In genomic region chr1:14742181-14742980, GRCh38 we compare ENCODE assay signal across 11 cellular contexts.
DNase-seq lines count a peak whose midpoint lies in the region; ATAC-seq and TF ChIP-seq lines count a peak whose summit lies in the region.
"Had no signal": no experiment of that assay in that cellular context is flagged by ENCODE, and none has a peak within 500 bp of the region (broad histone marks: within the 10 kb centered on the region; RNA-seq: fewer than 3 reads in every experiment).

No MANE protein-coding gene starts in this region.

- DNase-seq in MCF 10A (ENCODE audit: unreplicated experiment) (peak; percentile 97), breast epithelium (ENCODE audit: low spot score in 2 of 2) (no peak), RPMI7951 (ENCODE audit: low read depth) (peak; percentile 90), glomerular visceral epithelial cell (ENCODE audit: extremely low spot score) (peak; percentile 70), NK-92 (lab: John Stamatoyannopoulos, UW; ENCODE audit: unreplicated experiment) (no peak), KBM-7 (no peak)
- DNase-seq in activated CD8-positive, alpha-beta memory T cell treated with anti-CD3 and anti-CD28 coated beads, Interleukin-2, amount 50 U/mL, for 48 hours, result no peak
- DNase-seq: CD4-positive, alpha-beta T cell; transverse colon had no signal

- H3K4me3 ChIP-seq in breast epithelium, result no peak overlapping the region
- H3K4me3 ChIP-seq: transverse colon had no signal

- H3K27me3 ChIP-seq in breast epithelium, result no peaks in the 10 kb centered on the region
- H3K27me3 ChIP-seq: transverse colon had no signal

- ATAC-seq in GM19324 (IDR thresholded peaks at IDR 0.05; ENCODE audit: low FRiP score, unreplicated experiment), result no peak

- H3K9me3 ChIP-seq in breast epithelium, result no peaks in the 10 kb centered on the region
- H3K9me3 ChIP-seq: transverse colon had no signal

- in situ Hi-C loops in KBM-7 (cut with MboI; ENCODE audit: low pct_unique_long_range_greater_than_20kb, low sequenced_read_pairs), result no loop called here

- no peaks in the 10 kb centered on the region for H3K36me3 Mint-ChIP-seq in MCF 10A (ENCODE audit: insufficient read depth, unreplicated experiment)

- H3K36me3 ChIP-seq in breast epithelium, result no peaks in the 10 kb centered on the region
- H3K36me3 ChIP-seq: transverse colon had no signal

- H3K27me3 Mint-ChIP-seq in MCF 10A (ENCODE audit: insufficient read depth, unreplicated experiment), result no peaks in the 10 kb centered on the region

- H3K9me3 Mint-ChIP-seq in MCF 10A (ENCODE audit: unreplicated experiment), result no peaks in the 10 kb centered on the region
- H3K9me3 Mint-ChIP-seq: CD4-positive, alpha-beta T cell; T-helper 1 cell treated with Interleukin-12 subunit alpha and Interleukin-12 subunit beta and Interleukin-4 antibody, amounts not matched to agents 30 μg/mL and 1 μg/mL, for 36 hours had no signal

- H3K4me1 ChIP-seq in breast epithelium, result no peaks in the 10 kb centered on the region
- H3K4me1 ChIP-seq: transverse colon had no signal

- peak overlapping the region; percentile 0 for H3K4me3 Mint-ChIP-seq in MCF 10A (ENCODE audit: unreplicated experiment)
- H3K4me3 Mint-ChIP-seq: CD4-positive, alpha-beta T cell; T-helper 1 cell treated with Interleukin-12 subunit alpha and Interleukin-12 subunit beta and Interleukin-4 antibody, amounts not matched to agents 30 μg/mL and 1 μg/mL, for 36 hours had no signal

- intact Hi-C loops in MCF 10A (cut with micrococcal nuclease) (loop anchor here (5.0 kb wide), 1 partner anchor 45 kb away; no protein-coding TSS in a partner anchor), breast epithelium (cut with DNase I; ENCODE audit: low total_unique reads) (no loop called here)

- no peak overlapping the region for H3K27ac ChIP-seq in breast epithelium
- H3K27ac ChIP-seq: transverse colon had no signal

- TF ChIP-seq CTCF in MCF 10A (IDR thresholded peaks at IDR 0.05; ENCODE audit: unreplicated experiment), result no peak
- no peak for TF ChIP-seq CTCF in breast epithelium (IDR thresholded peaks at IDR 0.05)

- no TSS peak for BruUV-seq in MCF 10A (replicated peaks; lab: Mats Ljungman, UMichigan)

- POLR2A ChIA-PET in MCF 10A (lab: Yijun Ruan, JAX), result interaction anchor here (0.7 to 2.3 kb wide), 11 partner anchors 10 to 410 kb away, joined by 3 to 37 read pairs (median 4); no protein-coding TSS in a partner anchor

- CTCF ChIA-PET in MCF 10A (lab: Yijun Ruan, JAX), result interaction anchor here (0.6 to 1.3 kb wide), 5 partner anchors 9 to 509 kb away, joined by 3 to 4 read pairs (median 4); no protein-coding TSS in a partner anchor

- peaks cover 33% of the 10 kb centered on the region for H3K4me1 Mint-ChIP-seq in MCF 10A (ENCODE audit: insufficient read depth, unreplicated experiment)

- no peak for TF ChIP-seq POLR2A in breast epithelium (IDR thresholded peaks at IDR 0.05)

- H3K27ac Mint-ChIP-seq in MCF 10A (ENCODE audit: low read depth, unreplicated experiment), result peak overlapping the region; percentile 82
- H3K27ac Mint-ChIP-seq: CD4-positive, alpha-beta T cell; T-helper 1 cell treated with Interleukin-12 subunit alpha and Interleukin-12 subunit beta and Interleukin-4 antibody, amounts not matched to agents 30 μg/mL and 1 μg/mL, for 36 hours had no signal

Comparison
In these comparisons a context has a peak if more than half of its experiments do, and no peak if none do; other contexts are left out.
1. DNase-seq: peak in MCF 10A (single experiment), RPMI7951 (single experiment) and glomerular visceral epithelial cell (single experiment); none in breast epithelium (0 of 2), NK-92 (single experiment), KBM-7 (single experiment) and activated CD8-positive, alpha-beta memory T cell treated with anti-CD3 and anti-CD28 coated beads, Interleukin-2, amount 50 U/mL, for 48 hours (single experiment).